ENCODE assay signal across 8 cellular contexts in genomic region chr16:13919683-13920509, GRCh38. TPM values are rescaled to one million over a fixed set of nuclear protein-coding genes. Genes with fewer than 3 reads are reported as not detected.
DNase-seq lines count a peak whose midpoint lies in the region; ATAC-seq and TF ChIP-seq lines count a peak whose summit lies in the region.

Gene ERCC4 (plus strand): TSS chr16:13920154. CDS start chr16:13920166, 12 bp downstream.

- H3K27ac ChIP-seq in thoracic aorta = peak within 1 kb of the TSS; percentile 59 to 66

- peak within 1 kb of the TSS; percentile 99 for H3K27ac Mint-ChIP-seq in activated naive CD4-positive, alpha-beta T cell treated with anti-CD3 and anti-CD28 coated beads, Interleukin-2, amount 50 U/mL, for 72 hours

- peaks cover 7 to 41% of the 10 kb centered on the region in 2 donors for H3K4me1 ChIP-seq in thoracic aorta (ENCODE audit: control insufficient read depth in 1 of 2, low read depth in 2 of 2)

- H3K27me3 ChIP-seq in thoracic aorta (replicated peaks; ENCODE audit: insufficient read depth) = no peaks in the 10 kb centered on the region

- H3K4me3 ChIP-seq in GM12864 (ENCODE audit: low read depth, low read length) = peak within 1 kb of the TSS; percentile 97
- peak within 1 kb of the TSS; percentile 84 for H3K4me3 ChIP-seq in thoracic aorta

- no peaks in the 10 kb centered on the region for H3K36me3 ChIP-seq in thoracic aorta

- ATAC-seq in HG02623 (IDR thresholded peaks at IDR 0.05; ENCODE audit: unreplicated experiment) (peak; percentile 99), omental fat pad (ENCODE audit: low FRiP score) (peak; percentile 100), thoracic aorta (ENCODE audit: insufficient number of reproducible peaks, low FRiP score, low read depth) (peak; percentile 96)
- peak; percentile 95 to 97 for ATAC-seq in activated naive CD4-positive, alpha-beta T cell treated with anti-CD3 and anti-CD28 coated beads, Interleukin-2, amount 50 U/mL, for 72 hours

- H3K9me3 ChIP-seq in thoracic aorta = no peaks in the 10 kb centered on the region

- DNase-seq in GM12864 (ENCODE audit: low read depth) (peak; percentile 97), NCI-H1092 treated with DMSO at 0.1 percent for 48 hours (lab: John Stamatoyannopoulos, UW) (peak; percentile 99), SKM-1 (lab: John Stamatoyannopoulos, UW; ENCODE audit: unreplicated experiment) (peak; percentile 98), glomerular visceral epithelial cell (ENCODE audit: extremely low spot score) (peak; percentile 99), omental fat pad (ENCODE audit: low spot score) (peak; percentile 100), thoracic aorta (ENCODE audit: low spot score) (peak; percentile 99)
- DNase-seq in activated naive CD4-positive, alpha-beta T cell treated with anti-CD3 and anti-CD28 coated beads, Interleukin-2, amount 50 U/mL, for 72 hours (ENCODE audit: low spot score in 2 of 2) = peak; percentile 98

- H3K9me3 Mint-ChIP-seq in activated naive CD4-positive, alpha-beta T cell treated with anti-CD3 and anti-CD28 coated beads, Interleukin-2, amount 50 U/mL, for 72 hours = no peaks in the 10 kb centered on the region

- peaks cover 6 to 11% of the 10 kb centered on the region in 2 donors for H3K36me3 Mint-ChIP-seq in activated naive CD4-positive, alpha-beta T cell treated with anti-CD3 and anti-CD28 coated beads, Interleukin-2, amount 50 U/mL, for 72 hours

- TF ChIP-seq CTCF in GM12864 (IDR thresholded peaks at IDR 0.05; ENCODE audit: low read depth, low read length, missing control alignments) = peak; percentile 97
- TF ChIP-seq CTCF in omental fat pad (IDR thresholded peaks at IDR 0.05) = peak in 2 of 3 donors; percentile 71 to 90
- TF ChIP-seq CTCF in thoracic aorta (IDR thresholded peaks at IDR 0.05) = peak; percentile 93

RNA-seq across cellular contexts. Expression of gene ERCC4, which starts in this region (rescaled TPM):
- 10 to 100 TPM; 12.0 to 13.1 TPM for total RNA-seq in activated naive CD4-positive, alpha-beta T cell treated with anti-CD3 and anti-CD28 coated beads, Interleukin-2, amount 50 U/mL, for 72 hours
- total RNA-seq in omental fat pad (1 to 10 TPM; 4.8 to 8.7 (median 6.0) TPM), thoracic aorta (10 to 100 TPM in 1 of 2 donors, 1 to 10 TPM in 1; 4.3 to 13.8 TPM)

Comparison
In these comparisons a context has a peak if more than half of its experiments do, and no peak if none do; other contexts are left out.
1. Peak in every context shown above with its lines: DNase-seq, ATAC-seq, H3K4me3 ChIP-seq and H3K27ac ChIP-seq.